1 cellular context compared by ENCODE assay signal in the genomic region with DNA sequence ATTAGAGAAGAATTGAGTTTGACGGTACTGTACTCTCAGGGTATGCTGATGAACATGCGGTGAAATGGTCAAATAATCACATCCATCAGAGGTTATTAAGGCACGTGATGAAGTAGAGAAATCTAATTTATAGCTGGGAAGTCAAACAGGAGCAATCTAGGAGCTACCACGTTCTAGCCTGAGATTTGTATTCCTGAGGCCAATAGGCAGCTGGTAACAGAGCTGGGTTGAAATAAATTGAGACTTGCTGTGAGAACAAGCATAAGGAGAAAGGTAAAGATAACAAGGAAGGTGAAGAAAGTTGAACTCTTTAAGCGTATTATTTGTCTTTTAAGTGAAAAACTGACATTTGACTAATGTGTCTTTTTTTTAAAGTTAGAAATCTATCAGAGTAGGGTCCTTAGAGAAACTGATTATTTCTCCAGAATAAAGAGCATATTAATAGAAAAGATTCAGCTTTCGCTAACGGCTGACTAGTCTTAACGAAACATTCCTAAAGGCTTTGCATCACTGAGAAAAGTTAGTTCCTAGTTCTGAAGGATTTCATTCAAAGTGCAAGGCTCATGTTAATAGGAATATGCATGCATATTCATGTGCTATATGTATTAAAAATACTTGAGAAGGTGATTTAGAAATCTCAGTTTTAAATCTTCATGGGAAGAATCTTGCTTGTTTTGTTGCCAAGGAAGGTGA.
TF ChIP-seq lines count a peak whose summit lies in the region.

No MANE protein-coding gene starts in this region.

TF ChIP-seq in WTC11, 78 proteins besides CTCF, POLR2A, EP300 and RAD21 (continued from another document):
- TF ChIP-seq IRF1 (CRISPR knock-in tag; IDR thresholded peaks at IDR 0.05) (no peak), GRHL2 (CRISPR knock-in tag; IDR thresholded peaks at IDR 0.05; ENCODE audit: insufficient replicate concordance, severe bottlenecking) (no peak), HMGXB4 (CRISPR knock-in tag; IDR thresholded peaks at IDR 0.05) (no peak), MYBL2 (CRISPR knock-in tag; IDR thresholded peaks at IDR 0.05) (no peak)
- TF ChIP-seq, protein P1, sequence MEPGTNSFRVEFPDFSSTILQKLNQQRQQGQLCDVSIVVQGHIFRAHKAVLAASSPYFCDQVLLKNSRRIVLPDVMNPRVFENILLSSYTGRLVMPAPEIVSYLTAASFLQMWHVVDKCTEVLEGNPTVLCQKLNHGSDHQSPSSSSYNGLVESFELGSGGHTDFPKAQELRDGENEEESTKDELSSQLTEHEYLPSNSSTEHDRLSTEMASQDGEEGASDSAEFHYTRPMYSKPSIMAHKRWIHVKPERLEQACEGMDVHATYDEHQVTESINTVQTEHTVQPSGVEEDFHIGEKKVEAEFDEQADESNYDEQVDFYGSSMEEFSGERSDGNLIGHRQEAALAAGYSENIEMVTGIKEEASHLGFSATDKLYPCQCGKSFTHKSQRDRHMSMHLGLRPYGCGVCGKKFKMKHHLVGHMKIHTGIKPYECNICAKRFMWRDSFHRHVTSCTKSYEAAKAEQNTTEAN (CRISPR knock-in tag; IDR thresholded peaks at IDR 0.05), result no peak
- TF ChIP-seq, protein P2, sequence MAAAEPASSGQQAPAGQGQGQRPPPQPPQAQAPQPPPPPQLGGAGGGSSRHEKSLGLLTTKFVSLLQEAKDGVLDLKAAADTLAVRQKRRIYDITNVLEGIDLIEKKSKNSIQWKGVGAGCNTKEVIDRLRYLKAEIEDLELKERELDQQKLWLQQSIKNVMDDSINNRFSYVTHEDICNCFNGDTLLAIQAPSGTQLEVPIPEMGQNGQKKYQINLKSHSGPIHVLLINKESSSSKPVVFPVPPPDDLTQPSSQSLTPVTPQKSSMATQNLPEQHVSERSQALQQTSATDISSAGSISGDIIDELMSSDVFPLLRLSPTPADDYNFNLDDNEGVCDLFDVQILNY (CRISPR knock-in tag; IDR thresholded peaks at IDR 0.05), result no peak
- TF ChIP-seq, protein P3, sequence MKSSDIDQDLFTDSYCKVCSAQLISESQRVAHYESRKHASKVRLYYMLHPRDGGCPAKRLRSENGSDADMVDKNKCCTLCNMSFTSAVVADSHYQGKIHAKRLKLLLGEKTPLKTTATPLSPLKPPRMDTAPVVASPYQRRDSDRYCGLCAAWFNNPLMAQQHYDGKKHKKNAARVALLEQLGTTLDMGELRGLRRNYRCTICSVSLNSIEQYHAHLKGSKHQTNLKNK (CRISPR knock-in tag; IDR thresholded peaks at IDR 0.05), result no peak
